34 cellular contexts compared by ENCODE assay signal in the genomic region with DNA sequence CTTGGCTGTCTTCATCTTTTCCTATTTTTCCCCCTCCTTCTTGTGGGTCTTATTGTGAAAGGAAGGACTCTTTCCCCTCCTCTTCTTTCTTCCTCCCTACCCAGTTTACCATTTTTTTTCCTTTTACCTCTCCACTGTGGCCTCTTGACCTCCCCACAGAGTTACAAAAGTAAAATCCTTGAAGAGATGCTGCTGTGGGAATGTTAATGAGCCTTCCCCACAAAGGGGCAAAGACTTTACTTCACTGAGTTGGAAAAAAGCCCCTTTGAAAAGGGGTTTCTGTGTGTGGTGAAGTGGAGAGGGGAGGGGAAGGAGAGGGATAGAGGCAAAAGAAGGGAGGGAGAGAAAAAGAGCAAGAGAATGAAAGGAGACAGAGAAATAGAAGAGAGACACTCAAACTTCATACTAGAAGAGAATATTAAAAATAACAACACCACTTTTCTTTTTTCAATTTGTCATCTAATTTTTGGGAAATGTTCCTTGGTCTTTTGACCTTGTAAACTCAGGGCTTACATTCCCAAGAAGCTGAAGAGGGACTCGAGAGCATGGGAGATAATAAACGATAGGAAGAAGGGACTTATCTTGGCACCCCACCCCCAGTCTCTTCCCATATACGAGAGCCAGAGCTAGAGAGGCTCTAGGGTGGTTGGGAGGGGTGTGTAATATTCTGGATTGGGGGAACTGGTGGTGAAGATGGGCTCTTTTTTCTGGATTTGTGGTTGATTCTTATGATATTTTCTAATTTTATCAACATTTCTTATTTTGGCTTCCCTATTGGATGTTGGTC. TPM values are rescaled to one million over a fixed set of nuclear protein-coding genes. Genes with fewer than 3 reads are reported as not detected.
DNase-seq lines count a peak whose midpoint lies in the region; ATAC-seq and TF ChIP-seq lines count a peak whose summit lies in the region.
"Had no signal": no experiment of that assay in that cellular context is flagged by ENCODE, and none has a peak within 500 bp of the region (broad histone marks: within the 10 kb centered on the region; RNA-seq: fewer than 3 reads in every experiment).

No MANE protein-coding gene starts in this region.

- 5 to 20% methylated on average over 1 to 3 of the region's 3 CpGs for WGBS in endodermal cell (ENCODE audit: insufficient coverage in 1 of 2, insufficient read length in 1 of 2), 2 experiments

- peak overlapping the region; percentile 29 for H3K9ac ChIP-seq in SK-N-MC (ENCODE audit: insufficient read length)
- no peak overlapping the region for H3K9ac ChIP-seq in endodermal cell (ENCODE audit: extremely low read depth, low read length, poor library complexity, severe bottlenecking)
- H3K9ac ChIP-seq: SK-N-SH had no signal

- H3K27me3 Mint-ChIP-seq in endodermal cell (ENCODE audit: insufficient read depth) (no peaks in the 10 kb centered on the region), neural crest cell (ENCODE audit: low read depth) (peaks cover 8% of the 10 kb centered on the region)

- peak overlapping the region; percentile 62 for H3K27ac ChIP-seq in A673 (ENCODE audit: low read depth, low read length, poor library complexity, severe bottlenecking)
- H3K27ac ChIP-seq in SK-N-MC = peak overlapping the region; percentile 22; the same call in 1 of the 2 replicates
- peak overlapping the region; percentile 73 for H3K27ac ChIP-seq in endodermal cell (ENCODE audit: low read depth, low read length)
- H3K27ac ChIP-seq: body of pancreas, HL-60, left ventricle myocardium inferior, skin epidermis had no signal

- H3K27ac Mint-ChIP-seq in endodermal cell = peak overlapping the region; percentile 78
- H3K27ac Mint-ChIP-seq in neural crest cell (ENCODE audit: unreplicated experiment) = peak overlapping the region; percentile 89
- H3K27ac Mint-ChIP-seq: activated CD4-positive, alpha-beta memory T cell treated with anti-CD3 and anti-CD28 coated beads for 36 hours; activated naive CD4-positive, alpha-beta T cell treated with anti-CD3 and anti-CD28 coated beads for 36 hours; stimulated activated naive B cell treated with anti-CD40 and anti-IgM and Interleukin-4, amounts not matched to agents 10 μg/mL and 1 μg/mL and 100 μg/mL, for 72 hours had no signal

- H3K4me3 Mint-ChIP-seq in endodermal cell (peak overlapping the region; percentile 7), neural crest cell (peak overlapping the region; percentile 76)
- H3K4me3 Mint-ChIP-seq: activated CD4-positive, alpha-beta memory T cell treated with anti-CD3 and anti-CD28 coated beads for 36 hours; activated naive CD4-positive, alpha-beta T cell treated with anti-CD3 and anti-CD28 coated beads for 36 hours; stimulated activated naive B cell treated with anti-CD40 and anti-IgM and Interleukin-4, amounts not matched to agents 10 μg/mL and 1 μg/mL and 100 μg/mL, for 72 hours had no signal

- H3K4me1 ChIP-seq in A673 (ENCODE audit: insufficient read depth, low read length, poor library complexity, severe bottlenecking) (peaks cover 47% of the 10 kb centered on the region), endodermal cell (ENCODE audit: control insufficient read depth, insufficient read depth, low read length) (peaks cover 12% of the 10 kb centered on the region)

- DNase-seq in A673 (ENCODE audit: low spot score) = no peak
- no peak for DNase-seq in SK-N-MC (ENCODE audit: low read depth, low spot score)
- no peak for DNase-seq in endodermal cell
- DNase-seq in neural crest cell (ENCODE audit: low read depth, low spot score) = no peak
- DNase-seq in effector CD4-positive, alpha-beta T cell = no peak
- DNase-seq in NCI-H2029 (lab: John Stamatoyannopoulos, UW) = no peak
- no peak for DNase-seq in activated CD4-positive, alpha-beta T cell treated with anti-CD3 and anti-CD28 coated beads for 48 hours
- DNase-seq: activated CD4-positive, alpha-beta memory T cell treated with anti-CD3 and anti-CD28 coated beads for 36 hours; activated CD8-positive, alpha-beta memory T cell treated with anti-CD3 and anti-CD28 coated beads, Interleukin-2, amount 50 U/mL, for 4 hours; activated naive CD4-positive, alpha-beta T cell treated with anti-CD3 and anti-CD28 coated beads for 36 hours; body of pancreas; Calu3; Kasumi-1; left ventricle myocardium inferior; NCI-H1417; NCI-H2029 treated with DMSO at 0.1 percent for 48 hours; NCI-H524 treated with DMSO at 0.1 percent for 48 hours; NK-92 treated with Interleukin-12 subunit alpha and Interleukin-12 subunit beta, amount 100 ng/mL, for 24 hours; PC-3; retina; SK-N-SH; stimulated activated naive B cell treated with anti-CD40 and anti-IgM and Interleukin-4, amounts not matched to agents 10 μg/mL and 1 μg/mL and 100 μg/mL, for 72 hours; trophoblast cell had no signal

- CTCF ChIA-PET in A673 (lab: Charles Lee) = interaction anchor here (0.6 to 1.1 kb wide), 2 partner anchors 41 to 523 kb away, joined by 4 read pairs; no protein-coding TSS in a partner anchor

- POLR2A ChIA-PET in A673 (lab: Charles Lee; ENCODE audit: low non-redundant PET) = no interaction called here

- H3K36me3 Mint-ChIP-seq in endodermal cell (ENCODE audit: low read depth) (no peaks in the 10 kb centered on the region), neural crest cell (ENCODE audit: low read depth) (no peaks in the 10 kb centered on the region)
- H3K36me3 Mint-ChIP-seq: activated CD4-positive, alpha-beta memory T cell treated with anti-CD3 and anti-CD28 coated beads for 36 hours; stimulated activated naive B cell treated with anti-CD40 and anti-IgM and Interleukin-4, amounts not matched to agents 10 μg/mL and 1 μg/mL and 100 μg/mL, for 72 hours had no signal

- ATAC-seq in GM19324 (IDR thresholded peaks at IDR 0.05; ENCODE audit: low FRiP score, unreplicated experiment) = no peak
- ATAC-seq: activated CD4-positive, CD25-positive, alpha-beta regulatory T cell treated with anti-CD3 and anti-CD28 coated beads, Interleukin-2, amount 50 U/mL, for 24 hours; body of pancreas; HepG2; PC-3; stimulated activated naive B cell treated with anti-CD40 and anti-IgM and Interleukin-4, amounts not matched to agents 10 μg/mL and 1 μg/mL and 100 μg/mL, for 72 hours had no signal

- TF ChIP-seq CTCF in A673 (conservative IDR thresholded peaks at IDR 0.05; ENCODE audit: low read depth, low read length) (no peak), endodermal cell (conservative IDR thresholded peaks at IDR 0.05) (no peak), neural crest cell (conservative IDR thresholded peaks at IDR 0.05) (no peak)

- no peak overlapping the region for H3K4me3 ChIP-seq in A673 (ENCODE audit: low read depth, low read length, poor library complexity, severe bottlenecking)
- no peak overlapping the region for H3K4me3 ChIP-seq in SK-N-MC
- H3K4me3 ChIP-seq in endodermal cell (ENCODE audit: low read length) = no peak overlapping the region
- H3K4me3 ChIP-seq: body of pancreas, left ventricle myocardium inferior, skin epidermis had no signal

- intact Hi-C loops in A673 (cut with micrococcal nuclease; ENCODE audit: unreplicated experiment) = loop anchor here (10.0 kb wide), 1 partner anchor 275 kb away; the partner anchor contains the start of gene HNRNPC

- H3K4me1 Mint-ChIP-seq in endodermal cell = peaks cover 47% of the 10 kb centered on the region
- H3K4me1 Mint-ChIP-seq in neural crest cell = peaks cover 58% of the 10 kb centered on the region

- H3K36me3 ChIP-seq in A673 (ENCODE audit: insufficient read depth, low read length, poor library complexity, severe bottlenecking) = no peaks in the 10 kb centered on the region
- no peaks in the 10 kb centered on the region for H3K36me3 ChIP-seq in SK-N-MC (ENCODE audit: insufficient read depth, low read length)
- no peaks in the 10 kb centered on the region for H3K36me3 ChIP-seq in endodermal cell (ENCODE audit: control insufficient read depth, insufficient read depth, low read length)
- H3K36me3 ChIP-seq: left ventricle myocardium inferior had no signal

- H3K9me3 Mint-ChIP-seq in endodermal cell = no peaks in the 10 kb centered on the region
- H3K9me3 Mint-ChIP-seq in neural crest cell = no peaks in the 10 kb centered on the region
- H3K9me3 Mint-ChIP-seq: activated CD4-positive, alpha-beta memory T cell treated with anti-CD3 and anti-CD28 coated beads for 36 hours; activated naive CD4-positive, alpha-beta T cell treated with anti-CD3 and anti-CD28 coated beads for 36 hours; stimulated activated naive B cell treated with anti-CD40 and anti-IgM and Interleukin-4, amounts not matched to agents 10 μg/mL and 1 μg/mL and 100 μg/mL, for 72 hours had no signal

- no peaks in the 10 kb centered on the region for H3K27me3 ChIP-seq in A673 (replicated peaks; ENCODE audit: insufficient read depth, low read depth, low read length, poor library complexity)
- H3K27me3 ChIP-seq in endodermal cell (ENCODE audit: control insufficient read depth, insufficient read depth, low read length, poor library complexity, severe bottlenecking) = no peaks in the 10 kb centered on the region

- no peaks in the 10 kb centered on the region for H3K9me3 ChIP-seq in A673 (ENCODE audit: low read depth, low read length, poor library complexity, severe bottlenecking)
- H3K9me3 ChIP-seq in SK-N-MC (ENCODE audit: low read depth, low read length) = no peaks in the 10 kb centered on the region
- H3K9me3 ChIP-seq in endodermal cell (ENCODE audit: control insufficient read depth, low read length) = no peaks in the 10 kb centered on the region
- H3K9me3 ChIP-seq: body of pancreas, left ventricle myocardium inferior, SK-N-SH had no signal

- BruUV-seq in A673 (replicated peaks; lab: Mats Ljungman, UMichigan) = no TSS peak

RNA-seq across cellular contexts. Expression of gene SALL2, which starts 13.2 kb away (rescaled TPM):
- total RNA-seq in A673 (2021) = 149 and 157 TPM in 2 replicates
- 100 to 1,000 TPM in 1 of 2 donors, 10 to 100 TPM in 1; 78.6 to 120 TPM for total RNA-seq in endodermal cell
- 153 TPM for polyA plus RNA-seq in endodermal cell (2013, experiment 1 of 2)
- 133 TPM for polyA plus RNA-seq in endodermal cell (2013, experiment 2 of 2)
- 160 and 164 TPM in 2 replicates for total RNA-seq in neural crest cell

RNA-seq across cellular contexts. Expression of gene METTL3, which starts 28.2 kb away (rescaled TPM):
- 93.0 and 96.3 TPM in 2 replicates for total RNA-seq in A673 (2021)
- 10 to 100 TPM; 63.2 to 64.7 TPM for total RNA-seq in endodermal cell
- 69.5 TPM for polyA plus RNA-seq in endodermal cell (2013, experiment 1 of 2)
- polyA plus RNA-seq in endodermal cell (2013, experiment 2 of 2) = 62.7 TPM
- total RNA-seq in neural crest cell = 90.7 and 96.6 TPM in 2 replicates

RNA-seq across cellular contexts. Expression of gene OR10G3, which starts 40.5 kb away (rescaled TPM):
- total RNA-seq in A673 (2021) = not detected in 2 replicates
- not detected for total RNA-seq in endodermal cell
- not detected for polyA plus RNA-seq in endodermal cell (2013, experiment 1 of 2)
- polyA plus RNA-seq in endodermal cell (2013, experiment 2 of 2) = not detected
- total RNA-seq in neural crest cell = not detected in 2 replicates
- total RNA-seq: activated CD4-positive, alpha-beta memory T cell treated with anti-CD3 and anti-CD28 coated beads for 36 hours; activated naive CD4-positive, alpha-beta T cell treated with anti-CD3 and anti-CD28 coated beads for 36 hours; body of pancreas; Calu3; cerebellum; Daoy; HepG2; left ventricle myocardium inferior; mesenteric fat pad; omental fat pad; PC-3; T-helper 1 cell treated with Interleukin-12 subunit alpha and Interleukin-12 subunit beta and Interleukin-4 antibody, amounts not matched to agents 30 ng/mL and 1 ng/mL, for 36 hours had no signal
- polyA plus RNA-seq: HepG2, keratinocyte, SK-N-SH had no signal

Comparison
In these comparisons a context has a peak if more than half of its experiments do, and no peak if none do; other contexts are left out.
1. H3K27ac ChIP-seq: peak in every context shown above with its lines; median percentile 73 in endodermal cell; 62 in A673; 22 in SK-N-MC.